20 cellular contexts compared by ENCODE assay signal in genomic region chr5:34501840-34502239, GRCh38.
DNase-seq lines count a peak whose midpoint lies in the region; ATAC-seq and TF ChIP-seq lines count a peak whose summit lies in the region.
"Had no signal": no experiment of that assay in that cellular context is flagged by ENCODE, and none has a peak within 500 bp of the region (broad histone marks: within the 10 kb centered on the region; RNA-seq: fewer than 3 reads in every experiment).

No MANE protein-coding gene starts in this region.

- CTCF ChIA-PET in RWPE1 (lab: Yijun Ruan, JAX), result interaction anchor here (0.7 to 1.3 kb wide), 3 partner anchors 22 to 404 kb away, joined by 3 to 4 read pairs (median 3); no protein-coding TSS in a partner anchor

- no peak for TF ChIP-seq CTCF in RWPE1 (conservative IDR thresholded peaks at IDR 0.05; ENCODE audit: low read depth)

- H3K27ac ChIP-seq in stomach smooth muscle (ENCODE audit: low read length) (peak overlapping the region; percentile 46), RWPE1 (no peak overlapping the region)

- DNase-seq in DMS 273 (lab: John Stamatoyannopoulos, UW; ENCODE audit: unreplicated experiment), result peak; percentile 66
- DNase-seq in M059J (ENCODE audit: low read depth), result peak; percentile 38
- DNase-seq in kidney tubule cell (ENCODE audit: low spot score), result peak; percentile 84
- no peak for DNase-seq in RWPE1 (ENCODE audit: low spot score)
- no peak for DNase-seq in HPDE6-E6E7 (ENCODE audit: extremely low spot score)
- DNase-seq: AML-193, COR-L47, GF-D8, KBM-7, NCI-H1417, NCI-H187, NCI-H2107, NCI-H510A treated with DMSO at 0.1 percent for 48 hours, NCI-H82 had no signal

- H3K4me1 ChIP-seq in stomach smooth muscle (ENCODE audit: control insufficient read depth, insufficient read depth, low read length), result peaks cover 51% of the 10 kb centered on the region
- H3K4me1 ChIP-seq: HAP-1 had no signal

- H3K9ac ChIP-seq in stomach smooth muscle (ENCODE audit: low read length in 2 of 2), result no peak overlapping the region

- no peaks in the 10 kb centered on the region for H3K36me3 ChIP-seq in stomach smooth muscle (ENCODE audit: control insufficient read depth in 2 of 2, insufficient read depth in 2 of 2, low read length in 2 of 2)
- H3K36me3 ChIP-seq: HAP-1 had no signal

- no peaks in the 10 kb centered on the region for H3K27me3 ChIP-seq in stomach smooth muscle (ENCODE audit: control insufficient read depth in 1 of 2, insufficient read depth in 2 of 2, low read length in 2 of 2)

- ATAC-seq in HG03460 (IDR thresholded peaks at IDR 0.05; ENCODE audit: unreplicated experiment), result no peak
- no peak for ATAC-seq in HG02973 (IDR thresholded peaks at IDR 0.05; ENCODE audit: unreplicated experiment)
- ATAC-seq: Panc1, Right ventricle myocardium inferior had no signal

- POLR2A ChIA-PET in RWPE1 (lab: Yijun Ruan, JAX; ENCODE audit: low non-redundant PET), result no interaction called here

- no peaks in the 10 kb centered on the region for H3K9me3 ChIP-seq in stomach smooth muscle (ENCODE audit: control insufficient read depth in 2 of 2, low read length in 2 of 2)

- no peak overlapping the region for H3K4me3 ChIP-seq in stomach smooth muscle (ENCODE audit: low read length in 2 of 2)
- H3K4me3 ChIP-seq: HAP-1 had no signal

Comparison
In these comparisons a context has a peak if more than half of its experiments do, and no peak if none do; other contexts are left out.
1. DNase-seq: peak in DMS 273 (single experiment), M059J (single experiment) and kidney tubule cell (single experiment); none in RWPE1 (single experiment) and HPDE6-E6E7 (single experiment).